In genomic region chr15:54594115-54594514, GRCh38 we compare ENCODE assay signal across 1 cellular context.
TF ChIP-seq lines count a peak whose summit lies in the region.

No MANE protein-coding gene starts in this region.

TF ChIP-seq in GM23338, 12 proteins besides CTCF, POLR2A, EP300 and RAD21 (continued from another document):
- TF ChIP-seq ZNF462 (CRISPR knock-in tag; IDR thresholded peaks at IDR 0.05) (no peak), REST (IDR thresholded peaks at IDR 0.05; ENCODE audit: unreplicated experiment) (no peak), JUNB (IDR thresholded peaks at IDR 0.05; ENCODE audit: unreplicated experiment) (no peak), EZH2phosphoT487 (IDR thresholded peaks at IDR 0.05; ENCODE audit: unreplicated experiment) (no peak), EZH2 (IDR thresholded peaks at IDR 0.05; ENCODE audit: low read depth, unreplicated experiment) (no peak), ETS1 (IDR thresholded peaks at IDR 0.05) (no peak), STAT1 (IDR thresholded peaks at IDR 0.05; ENCODE audit: unreplicated experiment) (no peak), ZNF114 (CRISPR knock-in tag; IDR thresholded peaks at IDR 0.05) (no peak)
